8 cellular contexts compared by ENCODE assay signal in the genomic region with DNA sequence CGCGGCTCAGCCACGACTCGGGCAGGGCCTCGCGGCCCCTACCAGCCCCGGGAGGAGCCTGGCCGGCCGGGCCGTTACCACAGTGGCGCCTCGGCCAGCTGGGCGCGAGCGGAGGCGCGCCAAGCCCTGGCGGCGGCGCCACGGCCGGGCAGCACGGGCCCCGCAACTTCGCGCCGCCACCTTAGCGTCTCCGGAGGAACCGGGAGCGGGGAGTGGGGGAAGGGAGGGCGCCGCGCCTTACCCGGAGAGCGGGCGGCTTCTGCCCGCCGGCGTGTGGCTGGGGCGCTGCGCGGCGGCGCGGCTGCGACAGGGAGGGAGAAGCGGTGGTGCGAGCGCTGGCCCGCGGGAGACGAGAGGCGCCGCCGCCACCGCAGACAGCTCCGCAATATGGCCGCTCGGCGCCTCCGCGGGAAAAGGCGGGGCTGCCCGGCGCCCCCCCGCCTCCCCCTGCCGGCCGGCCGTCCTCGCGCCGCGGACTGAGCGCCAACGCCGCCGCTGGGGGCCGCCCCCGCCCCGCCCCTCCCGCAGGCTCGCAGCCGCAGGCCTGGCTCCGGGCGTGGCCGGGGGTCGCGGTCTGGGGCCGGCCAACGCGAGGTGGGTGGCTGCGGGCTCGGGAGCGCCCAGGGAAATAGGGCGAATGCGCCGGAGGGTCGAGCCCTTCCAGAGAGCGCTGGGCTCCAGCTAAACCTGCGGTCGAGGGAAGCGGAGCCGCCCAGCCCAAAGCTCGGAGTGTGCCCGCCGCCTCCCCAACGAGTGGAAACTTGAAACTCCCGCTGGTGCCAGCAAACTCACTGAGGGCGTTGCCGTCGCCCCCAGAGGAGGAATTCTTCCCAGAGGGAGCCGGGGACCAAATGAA. TPM values are rescaled to one million over a fixed set of nuclear protein-coding genes. Genes with fewer than 3 reads are reported as not detected.
DNase-seq lines count a peak whose midpoint lies in the region; ATAC-seq and TF ChIP-seq lines count a peak whose summit lies in the region.

A gene (minus strand): TSS at position 389 of the 856 bp plus-strand sequence. CDS start 16,922 bp downstream, outside the sequence.

- TF ChIP-seq CTCF in right lobe of liver (IDR thresholded peaks at IDR 0.05) = peak in 2 of 4 donors; percentile 21 to 39

- intact Hi-C loops in right lobe of liver (cut with DNase I) = loop anchor here in 1 of 2 donors (10.0 kb wide), 1 partner anchor 58 kb away; no protein-coding TSS in a partner anchor

- peaks cover 0 to 55% (median 10%) of the 10 kb centered on the region in 4 donors for H3K4me1 ChIP-seq in right lobe of liver

- DNase-seq in AML-193 (lab: John Stamatoyannopoulos, UW) (peak; percentile 2 to 15), NCI-H460 (ENCODE audit: extremely low read depth, low read depth) (peak; percentile 58), ecto neural progenitor cell (ENCODE audit: low spot score) (peak; percentile 90), right lobe of liver (peak; percentile 80 to 84 (median 83))
- DNase-seq in activated CD4-positive, alpha-beta T cell treated with anti-CD3 and anti-CD28 coated beads, Interleukin-2, amount 50 U/mL, for 4 hours = peak; percentile 26 to 40
- DNase-seq in stimulated activated CD4-positive, alpha-beta T cell treated with anti-CD3 and anti-CD28 coated beads, Interleukin-4, amount 100 ng/mL, for 24 hours = peak; percentile 57

- no peaks in the 10 kb centered on the region for H3K36me3 ChIP-seq in right lobe of liver

- peak within 1 kb of the TSS; percentile 66 to 86 (median 80) for H3K4me3 ChIP-seq in right lobe of liver

- TF ChIP-seq POLR2A in right lobe of liver (IDR thresholded peaks at IDR 0.05) = peak; percentile 58

- peak within 1 kb of the TSS; percentile 87 to 96 (median 95) for H3K27ac ChIP-seq in right lobe of liver

- ATAC-seq in GM18907 (IDR thresholded peaks at IDR 0.05; ENCODE audit: unreplicated experiment) (peak; percentile 82), HG03108 (IDR thresholded peaks at IDR 0.05; ENCODE audit: unreplicated experiment) (peak; percentile 71), right lobe of liver (peak; percentile 71 to 84 (median 80))

- H3K9me3 ChIP-seq in right lobe of liver = no peaks in the 10 kb centered on the region

- under 1% methylated on average over 16 of the region's 113 CpGs for WGBS in right lobe of liver (ENCODE audit: insufficient coverage, low coverage, low lambda C conversion rate, missing lambda C conversion rate)

- H3K27me3 ChIP-seq in right lobe of liver = no peaks in the 10 kb centered on the region

RNA-seq across cellular contexts. Expression of the gene that starts here (rescaled TPM):
- 58.9 and 86.3 TPM in 2 replicates for total RNA-seq in NCI-H460 (2014; rRNA removed; shearing (Covaris generic))
- 45.8 and 62.4 TPM in 2 replicates for polyA plus RNA-seq in NCI-H460 (2014; cell fraction: nucleus; rRNA removed)
- total RNA-seq in right lobe of liver = 10 to 100 TPM; 47.1 to 87.8 (median 81.8) TPM

Comparison
In these comparisons a context has a peak if more than half of its experiments do, and no peak if none do; other contexts are left out.
1. Peak in every context shown above with its lines: DNase-seq, ATAC-seq, H3K4me3 ChIP-seq and H3K27ac ChIP-seq.
2. DNase-seq: peak in every context shown above with its lines; median percentile 90 in ecto neural progenitor cell; 83 in right lobe of liver; 58 in NCI-H460; 57 in stimulated activated CD4-positive, alpha-beta T cell treated with anti-CD3 and anti-CD28 coated beads, Interleukin-4, amount 100 ng/mL, for 24 hours; 33 in activated CD4-positive, alpha-beta T cell treated with anti-CD3 and anti-CD28 coated beads, Interleukin-2, amount 50 U/mL, for 4 hours; 8 in AML-193.